Comparison of ENCODE assay signal across 27 cellular contexts in the genomic region with DNA sequence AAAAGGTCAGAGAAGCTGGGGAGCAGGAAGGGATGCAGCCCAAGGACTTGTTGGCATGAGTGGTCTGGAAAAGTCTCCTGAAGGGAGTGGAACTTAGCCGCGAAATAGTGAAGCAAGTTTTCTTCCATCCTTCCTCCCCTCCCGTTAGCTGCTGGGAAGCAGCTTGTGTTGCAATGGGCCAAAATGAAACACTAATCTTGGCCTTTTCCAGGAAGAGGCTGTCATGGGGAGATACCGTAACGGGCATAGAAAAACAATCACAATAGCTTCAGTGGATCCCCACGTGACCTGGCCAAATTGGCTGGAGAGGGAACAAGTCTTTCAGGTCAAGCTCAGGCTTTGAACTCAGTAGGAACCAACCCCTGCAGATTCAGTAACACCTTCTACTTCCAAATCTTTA. TPM values are rescaled to one million over a fixed set of nuclear protein-coding genes. Genes with fewer than 3 reads are reported as not detected.
DNase-seq lines count a peak whose midpoint lies in the region; ATAC-seq and TF ChIP-seq lines count a peak whose summit lies in the region.
"Had no signal": no experiment of that assay in that cellular context is flagged by ENCODE, and none has a peak within 500 bp of the region (broad histone marks: within the 10 kb centered on the region; RNA-seq: fewer than 3 reads in every experiment).

No MANE protein-coding gene starts in this region.

- no peak for TF ChIP-seq CTCF in fibroblast of villous mesenchyme (IDR thresholded peaks at IDR 0.05; ENCODE audit: insufficient read depth, low read depth, low read length)
- no peak for TF ChIP-seq CTCF in lung (IDR thresholded peaks at IDR 0.05; ENCODE audit: control extremely low read depth, extremely low read depth)

- H3K4me3 ChIP-seq in fibroblast of villous mesenchyme (ENCODE audit: low read depth, low read length) (no peak overlapping the region), lung (no peak overlapping the region), aorta (ENCODE audit: low read length in 2 of 2) (no peak overlapping the region)
- H3K4me3 ChIP-seq: breast epithelium, thyroid gland had no signal

- ATAC-seq in Right ventricle myocardium inferior (peak; percentile 69), lung (ENCODE audit: insufficient read depth, low FRiP score) (peak; percentile 46), aorta (ENCODE audit: low FRiP score) (peak; percentile 59)
- ATAC-seq: esophagus mucosa had no signal

- H3K27ac ChIP-seq in lung (ENCODE audit: low read depth in 1 of 2, low read length in 1 of 2): no peak overlapping the region
- H3K27ac ChIP-seq in aorta (ENCODE audit: low read depth in 1 of 2, low read length in 2 of 2): no peak overlapping the region
- H3K27ac ChIP-seq: breast epithelium, thyroid gland had no signal

- H3K27me3 ChIP-seq in lung (ENCODE audit: control insufficient read depth, insufficient read depth): no peaks in the 10 kb centered on the region
- no peaks in the 10 kb centered on the region for H3K27me3 ChIP-seq in aorta (ENCODE audit: control insufficient read depth in 1 of 2, insufficient read depth in 2 of 2, low read length in 1 of 2)
- H3K27me3 ChIP-seq: breast epithelium, thyroid gland had no signal

- no peak for DNase-seq in Right ventricle myocardium inferior (ENCODE audit: missing footprints)
- DNase-seq in cardiac septum (ENCODE audit: low spot score): no peak
- DNase-seq in fibroblast of villous mesenchyme (ENCODE audit: low read depth): peak; percentile 71
- no peak for DNase-seq in lung (ENCODE audit: low spot score)
- peak in 1 of 2 donors; percentile 52 for DNase-seq in aorta
- no peak for DNase-seq in cerebellar nuclear complex (lab: John Stamatoyannopoulos, UW)
- no peak for DNase-seq in stimulated activated naive CD4-positive, alpha-beta T cell treated with Interleukin-2 at 50 U/mL for 16 hours (lab: John Stamatoyannopoulos, UW)
- no peak for DNase-seq in midbrain (lab: John Stamatoyannopoulos, UW)
- DNase-seq: 8988T; activated B cell treated with CpG ODN at 0.5 μM for 24 hours; activated CD4-positive, alpha-beta T cell treated with anti-CD3 and anti-CD28 coated beads, Interleukin-2, amount 50 U/mL, for 4 hours; activated naive CD4-positive, alpha-beta T cell treated with Interleukin-2 at 50 U/mL for 16 hours; AML-193; amygdala; CD4-positive, alpha-beta T cell; endodermal cell; kidney glomerular epithelial cell; NCI-H1048; NCI-H1694; NCI-H2171; NCI-H524; SIG-M5; T-helper 9 cell; thyroid gland had no signal

- intact Hi-C loops in Right ventricle myocardium inferior (cut with DNase I) (loop anchor here (10.0 kb wide), 1 partner anchor 911 kb away; no protein-coding TSS in a partner anchor), cardiac septum (cut with DNase I) (no loop called here), aorta (cut with DNase I) (no loop called here)

- H3K9me3 ChIP-seq in lung (ENCODE audit: control insufficient read depth in 2 of 2, insufficient read depth in 1 of 2, low read length in 1 of 2) (no peaks in the 10 kb centered on the region), aorta (ENCODE audit: control insufficient read depth, low read length) (peaks cover 1% of the 10 kb centered on the region)
- H3K9me3 ChIP-seq: breast epithelium, thyroid gland had no signal

- 35 to 43% methylated on average over 6 of the region's 6 CpGs for WGBS in lung, 2 donors
- WGBS in aorta, 2 donors: 79 to 81% methylated on average over 6 of the region's 6 CpGs

- H3K36me3 ChIP-seq in lung (ENCODE audit: control insufficient read depth in 2 of 2, insufficient read depth in 2 of 2, low read length in 2 of 2) (no peaks in the 10 kb centered on the region), aorta (ENCODE audit: control insufficient read depth in 1 of 2, insufficient read depth in 2 of 2, low read length in 1 of 2) (peaks cover 0 to 2% of the 10 kb centered on the region in 2 donors)
- H3K36me3 ChIP-seq: breast epithelium, thyroid gland had no signal

- peaks cover 0 to 2% of the 10 kb centered on the region in 2 donors for H3K4me1 ChIP-seq in lung (ENCODE audit: control insufficient read depth in 2 of 2, insufficient read depth in 2 of 2, low read length in 2 of 2)
- H3K4me1 ChIP-seq in aorta (ENCODE audit: control insufficient read depth in 1 of 2, insufficient read depth in 2 of 2, low read length in 2 of 2): no peaks in the 10 kb centered on the region
- H3K4me1 ChIP-seq: breast epithelium, thyroid gland had no signal

RNA-seq across cellular contexts. Expression of a gene that starts 49.3 kb away (rescaled TPM):
- total RNA-seq in Right ventricle myocardium inferior: 3.7 TPM
- total RNA-seq in cardiac septum: 3.0 TPM
- total RNA-seq in fibroblast of villous mesenchyme: 5.6 and 7.7 TPM in 2 replicates
- 1 to 10 TPM; 4.9 to 9.6 TPM for total RNA-seq in lung
- 1 to 10 TPM; 3.0 to 3.4 TPM for polyA plus RNA-seq in lung
- 10 to 100 TPM in 1 of 2 donors, 1 to 10 TPM in 1; 7.7 to 10.8 TPM for total RNA-seq in aorta
- 1 to 10 TPM; 1.4 to 6.7 TPM for polyA plus RNA-seq in aorta

RNA-seq across cellular contexts. Expression of a gene that starts 55.2 kb away (rescaled TPM):
- total RNA-seq in Right ventricle myocardium inferior (not detected), cardiac septum (not detected), fibroblast of villous mesenchyme (not detected in 2 replicates), lung (under 1 TPM; 0.83 to 0.94 TPM), aorta (1 to 10 TPM in 1 of 2 donors, not detected in 1; 1.3 TPM)
- polyA plus RNA-seq in lung (1 to 10 TPM in 1 of 2 donors, under 1 TPM in 1; 0.77 to 1.2 TPM), aorta (not detected)
- total RNA-seq: activated B cell treated with CpG ODN at 0.5 μM for 24 hours; CD4-positive, alpha-beta T cell; H4 had no signal
